Comparison of ENCODE assay signal across 2 cellular contexts in genomic region chr21:33895356-33895755, GRCh38.
TF ChIP-seq lines count a peak whose summit lies in the region.

No MANE protein-coding gene starts in this region.

TF ChIP-seq in HEK293, 187 proteins besides CTCF, POLR2A, EP300 and RAD21 (continued from another document and continues in another):
- TF ChIP-seq, protein P1, sequence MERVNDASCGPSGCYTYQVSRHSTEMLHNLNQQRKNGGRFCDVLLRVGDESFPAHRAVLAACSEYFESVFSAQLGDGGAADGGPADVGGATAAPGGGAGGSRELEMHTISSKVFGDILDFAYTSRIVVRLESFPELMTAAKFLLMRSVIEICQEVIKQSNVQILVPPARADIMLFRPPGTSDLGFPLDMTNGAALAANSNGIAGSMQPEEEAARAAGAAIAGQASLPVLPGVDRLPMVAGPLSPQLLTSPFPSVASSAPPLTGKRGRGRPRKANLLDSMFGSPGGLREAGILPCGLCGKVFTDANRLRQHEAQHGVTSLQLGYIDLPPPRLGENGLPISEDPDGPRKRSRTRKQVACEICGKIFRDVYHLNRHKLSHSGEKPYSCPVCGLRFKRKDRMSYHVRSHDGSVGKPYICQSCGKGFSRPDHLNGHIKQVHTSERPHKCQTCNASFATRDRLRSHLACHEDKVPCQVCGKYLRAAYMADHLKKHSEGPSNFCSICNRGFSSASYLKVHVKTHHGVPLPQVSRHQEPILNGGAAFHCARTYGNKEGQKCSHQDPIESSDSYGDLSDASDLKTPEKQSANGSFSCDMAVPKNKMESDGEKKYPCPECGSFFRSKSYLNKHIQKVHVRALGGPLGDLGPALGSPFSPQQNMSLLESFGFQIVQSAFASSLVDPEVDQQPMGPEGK (tag by site-specific recombination; IDR thresholded peaks at IDR 0.05) = no peak
- TF ChIP-seq, protein P2, sequence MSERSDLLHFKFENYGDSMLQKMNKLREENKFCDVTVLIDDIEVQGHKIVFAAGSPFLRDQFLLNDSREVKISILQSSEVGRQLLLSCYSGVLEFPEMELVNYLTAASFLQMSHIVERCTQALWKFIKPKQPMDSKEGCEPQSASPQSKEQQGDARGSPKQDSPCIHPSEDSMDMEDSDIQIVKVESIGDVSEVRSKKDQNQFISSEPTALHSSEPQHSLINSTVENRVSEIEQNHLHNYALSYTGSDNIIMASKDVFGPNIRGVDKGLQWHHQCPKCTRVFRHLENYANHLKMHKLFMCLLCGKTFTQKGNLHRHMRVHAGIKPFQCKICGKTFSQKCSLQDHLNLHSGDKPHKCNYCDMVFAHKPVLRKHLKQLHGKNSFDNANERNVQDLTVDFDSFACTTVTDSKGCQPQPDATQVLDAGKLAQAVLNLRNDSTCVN (tag by site-specific recombination; optimal IDR thresholded peaks at IDR 0.05) = peak; percentile 30
- TF ChIP-seq ZNF837 (tag by site-specific recombination; IDR thresholded peaks at IDR 0.05) (no peak), ZNF18 (tag by site-specific recombination; IDR thresholded peaks at IDR 0.05) (0 out of 2 replicates have a peak, but pooled peaks have one; percentile 48), ZNF692 (tag by site-specific recombination; IDR thresholded peaks at IDR 0.05) (no peak), ZNF544 (tag by site-specific recombination; IDR thresholded peaks at IDR 0.05) (no peak), ZXDB (tag by site-specific recombination; IDR thresholded peaks at IDR 0.05) (no peak), ZNF658 (tag by site-specific recombination; IDR thresholded peaks at IDR 0.05) (no peak), ZNF19 (tag by site-specific recombination; IDR thresholded peaks at IDR 0.05; ENCODE audit: low read depth) (no peak), ZNF664 (tag by site-specific recombination; IDR thresholded peaks at IDR 0.05) (no peak), ZNF521 (tag by site-specific recombination; IDR thresholded peaks at IDR 0.05) (0 out of 2 replicates have a peak, but pooled peaks have one; percentile 22), SP2 (tag by site-specific recombination; IDR thresholded peaks at IDR 0.05) (no peak), ZNF514 (tag by site-specific recombination; IDR thresholded peaks at IDR 0.05) (no peak), ZNF121 (tag by site-specific recombination; IDR thresholded peaks at IDR 0.05) (no peak), ZNF169 (tag by site-specific recombination; IDR thresholded peaks at IDR 0.05) (0 out of 2 replicates have a peak, but pooled peaks have one; percentile 50), ZNF843 (tag by site-specific recombination; IDR thresholded peaks at IDR 0.05) (no peak), ZNF211 (tag by site-specific recombination; IDR thresholded peaks at IDR 0.05; ENCODE audit: low read depth) (no peak), ZNF133 (tag by site-specific recombination; IDR thresholded peaks at IDR 0.05) (no peak), ZBTB20 (tag by site-specific recombination; IDR thresholded peaks at IDR 0.05) (no peak), ZNF48 (tag by site-specific recombination; IDR thresholded peaks at IDR 0.05) (peak; percentile 84; the same call in 1 of the 2 replicates), ZBTB17 (tag by site-specific recombination; IDR thresholded peaks at IDR 0.05) (no peak), KLF1 (tag by site-specific recombination; IDR thresholded peaks at IDR 0.05) (no peak), ZNF426 (tag by site-specific recombination; IDR thresholded peaks at IDR 0.05) (no peak), ZSCAN16 (tag by site-specific recombination; IDR thresholded peaks at IDR 0.05) (no peak), ZNF202 (tag by site-specific recombination; IDR thresholded peaks at IDR 0.05; ENCODE audit: borderline replicate concordance) (no peak), ZNF341 (tag by site-specific recombination; IDR thresholded peaks at IDR 0.05; ENCODE audit: low read depth) (no peak), ZNF624 (tag by site-specific recombination; IDR thresholded peaks at IDR 0.05) (no peak), ZNF23 (tag by site-specific recombination; IDR thresholded peaks at IDR 0.05; ENCODE audit: borderline replicate concordance) (no peak)
- TF ChIP-seq, protein P3, sequence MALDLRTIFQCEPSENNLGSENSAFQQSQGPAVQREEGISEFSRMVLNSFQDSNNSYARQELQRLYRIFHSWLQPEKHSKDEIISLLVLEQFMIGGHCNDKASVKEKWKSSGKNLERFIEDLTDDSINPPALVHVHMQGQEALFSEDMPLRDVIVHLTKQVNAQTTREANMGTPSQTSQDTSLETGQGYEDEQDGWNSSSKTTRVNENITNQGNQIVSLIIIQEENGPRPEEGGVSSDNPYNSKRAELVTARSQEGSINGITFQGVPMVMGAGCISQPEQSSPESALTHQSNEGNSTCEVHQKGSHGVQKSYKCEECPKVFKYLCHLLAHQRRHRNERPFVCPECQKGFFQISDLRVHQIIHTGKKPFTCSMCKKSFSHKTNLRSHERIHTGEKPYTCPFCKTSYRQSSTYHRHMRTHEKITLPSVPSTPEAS (tag by site-specific recombination; IDR thresholded peaks at IDR 0.05) = peak; percentile 100

TF ChIP-seq in K562, 482 proteins besides CTCF, POLR2A, EP300 and RAD21 (continued from another document):
- TF ChIP-seq FOSL1 (tag; conservative IDR thresholded peaks at IDR 0.05) (no peak), USF1 (CRISPR knock-in tag; IDR thresholded peaks at IDR 0.05) (peak; percentile 53; the same call in 1 of the 2 replicates), NFRKB (IDR thresholded peaks at IDR 0.05; ENCODE audit: low read depth) (0 out of 2 replicates have a peak, but pooled peaks have one; percentile 30), KDM1A (IDR thresholded peaks at IDR 0.05) (peak in 1 of 2 experiments; percentile 80; a peak in 1 of 4 replicates), ZC3H4 (CRISPR knock-in tag; IDR thresholded peaks at IDR 0.05; ENCODE audit: borderline replicate concordance) (0 out of 2 replicates have a peak, but pooled peaks have one; percentile 21), ZZZ3 (IDR thresholded peaks at IDR 0.05) (no peak), BRD4 (IDR thresholded peaks at IDR 0.05) (no peak)
